19 cellular contexts compared by ENCODE assay signal in the genomic region with DNA sequence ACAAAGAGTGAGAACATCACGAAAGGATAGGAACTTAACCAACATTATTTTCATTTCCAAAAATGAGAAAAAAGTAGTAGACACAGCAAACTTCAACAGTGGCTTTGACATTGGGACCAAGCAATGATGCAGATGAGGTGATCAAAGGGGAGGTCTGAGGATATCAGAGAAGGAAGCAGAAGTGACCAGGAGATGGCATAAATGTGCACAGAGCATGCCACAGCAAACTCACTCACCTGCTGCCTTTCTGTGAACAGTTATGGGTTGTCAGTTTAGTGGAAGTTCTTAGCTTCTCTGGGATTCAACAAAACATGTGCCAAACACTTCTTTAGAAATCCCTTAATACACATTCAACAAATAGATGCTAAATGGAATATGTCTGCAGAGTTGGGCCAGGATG.
"Had no signal": no experiment of that assay in that cellular context is flagged by ENCODE, and none has a peak within 500 bp of the region (broad histone marks: within the 10 kb centered on the region; RNA-seq: fewer than 3 reads in every experiment).

No MANE protein-coding gene starts in this region.

- ATAC-seq: esophagus mucosa; right cardiac atrium; stimulated activated memory B cell treated with anti-CD40 and anti-IgM and Interleukin-4, amounts not matched to agents 10 μg/mL and 1 μg/mL and 100 μg/mL, for 72 hours had no signal

- H3K4me3 ChIP-seq: dorsolateral prefrontal cortex, left ventricle myocardium inferior, lung, neural progenitor cell, ovary, smooth muscle cell, tibial artery, upper lobe of left lung, uterus had no signal

- H3K27ac ChIP-seq: dorsolateral prefrontal cortex, left ventricle myocardium inferior, neural progenitor cell, ovary, tibial artery, upper lobe of left lung, uterus had no signal

- H2AFZ ChIP-seq: neural progenitor cell had no signal

- H3K9me3 ChIP-seq: left ventricle myocardium inferior, ovary, tibial artery, upper lobe of left lung, uterus had no signal

- H3K4me2 ChIP-seq: neural progenitor cell, smooth muscle cell had no signal

- H3K4me1 ChIP-seq: tibial artery, uterus had no signal

- DNase-seq: cortex of kidney; dorsolateral prefrontal cortex; effector CD8-positive, alpha-beta T cell; islet precursor cell; left ventricle myocardium inferior; mesenchymal stem cell; midbrain; nucleus accumbens; ovary; right cardiac atrium; stimulated activated CD4-positive, alpha-beta T cell treated with anti-CD3 and anti-CD28 coated beads, Interleukin-4, amount 100 ng/mL, for 24 hours; tibial artery; upper lobe of left lung; uterus had no signal

- H3K36me3 ChIP-seq: left ventricle myocardium inferior, neural progenitor cell, ovary, tibial artery, upper lobe of left lung, uterus had no signal
